Comparison of ENCODE assay signal across 1 cellular context in the genomic region with DNA sequence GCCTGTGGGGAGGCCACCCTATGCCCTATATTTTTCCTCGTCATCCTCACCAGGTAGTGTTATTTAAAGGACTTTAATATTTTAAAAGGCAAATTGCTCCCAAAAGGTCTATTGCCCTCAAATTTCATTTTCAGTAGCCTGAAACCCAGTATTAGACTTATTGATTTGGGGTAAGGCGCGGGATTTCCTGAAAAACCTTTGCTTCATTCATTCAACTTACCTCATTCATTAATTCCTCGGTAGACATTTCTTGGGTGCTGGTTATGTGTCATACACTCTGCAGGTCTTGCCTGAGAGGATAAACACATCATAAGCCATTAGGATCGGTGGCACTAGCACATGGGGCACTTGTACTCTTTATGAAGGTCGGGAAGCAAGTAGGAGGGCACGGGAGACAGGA.
TF ChIP-seq lines count a peak whose summit lies in the region.

No MANE protein-coding gene starts in this region.

TF ChIP-seq in A549, 52 proteins besides CTCF, POLR2A, EP300 and RAD21:
- no peak for TF ChIP-seq ZC3H11A (IDR thresholded peaks at IDR 0.05)
- TF ChIP-seq GATA3 (IDR thresholded peaks at IDR 0.05; ENCODE audit: borderline replicate concordance), result no peak
- TF ChIP-seq HDAC2 (IDR thresholded peaks at IDR 0.05), result no peak
- no peak for TF ChIP-seq TP53 (CRISPR knock-in tag; IDR thresholded peaks at IDR 0.05)
- no peak for TF ChIP-seq HEYL (CRISPR knock-in tag; IDR thresholded peaks at IDR 0.05)
- TF ChIP-seq NFE2L2 (conservative IDR thresholded peaks at IDR 0.05; ENCODE audit: low read length), result no peak
- TF ChIP-seq, protein P1, sequence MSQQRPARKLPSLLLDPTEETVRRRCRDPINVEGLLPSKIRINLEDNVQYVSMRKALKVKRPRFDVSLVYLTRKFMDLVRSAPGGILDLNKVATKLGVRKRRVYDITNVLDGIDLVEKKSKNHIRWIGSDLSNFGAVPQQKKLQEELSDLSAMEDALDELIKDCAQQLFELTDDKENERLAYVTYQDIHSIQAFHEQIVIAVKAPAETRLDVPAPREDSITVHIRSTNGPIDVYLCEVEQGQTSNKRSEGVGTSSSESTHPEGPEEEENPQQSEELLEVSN (IDR thresholded peaks at IDR 0.05; ENCODE audit: borderline replicate concordance, low read depth), result no peak
- no peak for TF ChIP-seq EHF (CRISPR knock-in tag; IDR thresholded peaks at IDR 0.05)
- TF ChIP-seq HOXB13 (CRISPR knock-in tag; IDR thresholded peaks at IDR 0.05; ENCODE audit: low read depth), result no peak
- no peak for TF ChIP-seq CEBPB (IDR thresholded peaks at IDR 0.05)
- TF ChIP-seq, protein P2, sequence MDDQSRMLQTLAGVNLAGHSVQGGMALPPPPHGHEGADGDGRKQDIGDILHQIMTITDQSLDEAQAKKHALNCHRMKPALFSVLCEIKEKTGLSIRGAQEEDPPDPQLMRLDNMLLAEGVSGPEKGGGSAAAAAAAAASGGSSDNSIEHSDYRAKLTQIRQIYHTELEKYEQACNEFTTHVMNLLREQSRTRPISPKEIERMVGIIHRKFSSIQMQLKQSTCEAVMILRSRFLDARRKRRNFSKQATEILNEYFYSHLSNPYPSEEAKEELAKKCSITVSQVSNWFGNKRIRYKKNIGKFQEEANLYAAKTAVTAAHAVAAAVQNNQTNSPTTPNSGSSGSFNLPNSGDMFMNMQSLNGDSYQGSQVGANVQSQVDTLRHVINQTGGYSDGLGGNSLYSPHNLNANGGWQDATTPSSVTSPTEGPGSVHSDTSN (IDR thresholded peaks at IDR 0.05), result no peak
- no peak for TF ChIP-seq ZSCAN20 (CRISPR knock-in tag; IDR thresholded peaks at IDR 0.05)
- TF ChIP-seq, protein P3, sequence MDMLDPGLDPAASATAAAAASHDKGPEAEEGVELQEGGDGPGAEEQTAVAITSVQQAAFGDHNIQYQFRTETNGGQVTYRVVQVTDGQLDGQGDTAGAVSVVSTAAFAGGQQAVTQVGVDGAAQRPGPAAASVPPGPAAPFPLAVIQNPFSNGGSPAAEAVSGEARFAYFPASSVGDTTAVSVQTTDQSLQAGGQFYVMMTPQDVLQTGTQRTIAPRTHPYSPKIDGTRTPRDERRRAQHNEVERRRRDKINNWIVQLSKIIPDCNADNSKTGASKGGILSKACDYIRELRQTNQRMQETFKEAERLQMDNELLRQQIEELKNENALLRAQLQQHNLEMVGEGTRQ (IDR thresholded peaks at IDR 0.05), result no peak
- TF ChIP-seq TFCP2L1 (CRISPR knock-in tag; IDR thresholded peaks at IDR 0.05), result no peak
- TF ChIP-seq PHF8 (IDR thresholded peaks at IDR 0.05; ENCODE audit: borderline replicate concordance, low read depth), result no peak
- no peak for TF ChIP-seq RARB (CRISPR knock-in tag; IDR thresholded peaks at IDR 0.05)
- TF ChIP-seq, protein P4, sequence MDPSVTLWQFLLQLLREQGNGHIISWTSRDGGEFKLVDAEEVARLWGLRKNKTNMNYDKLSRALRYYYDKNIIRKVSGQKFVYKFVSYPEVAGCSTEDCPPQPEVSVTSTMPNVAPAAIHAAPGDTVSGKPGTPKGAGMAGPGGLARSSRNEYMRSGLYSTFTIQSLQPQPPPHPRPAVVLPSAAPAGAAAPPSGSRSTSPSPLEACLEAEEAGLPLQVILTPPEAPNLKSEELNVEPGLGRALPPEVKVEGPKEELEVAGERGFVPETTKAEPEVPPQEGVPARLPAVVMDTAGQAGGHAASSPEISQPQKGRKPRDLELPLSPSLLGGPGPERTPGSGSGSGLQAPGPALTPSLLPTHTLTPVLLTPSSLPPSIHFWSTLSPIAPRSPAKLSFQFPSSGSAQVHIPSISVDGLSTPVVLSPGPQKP (IDR thresholded peaks at IDR 0.05; ENCODE audit: low read depth, low read length), result no peak
- TF ChIP-seq ZFP36 (IDR thresholded peaks at IDR 0.05; ENCODE audit: borderline replicate concordance, partially characterized antibody), result no peak
- no peak for TF ChIP-seq RCOR1 (IDR thresholded peaks at IDR 0.05; ENCODE audit: low read depth, low read length)
